Comparison of ENCODE assay signal across 11 cellular contexts in genomic region chr5:64869419-64869818, GRCh38.
A peak's percentile ranks its signal among the peaks of the same experiment; 100 is the strongest.
DNase-seq lines count a peak whose midpoint lies in the region; ATAC-seq, FAIRE-seq and TF ChIP-seq lines count a peak whose summit lies in the region.
"Had no signal": no experiment of that assay in that cellular context is flagged by ENCODE, and none has a peak within 500 bp of the region (broad histone marks: within the 10 kb centered on the region; RNA-seq: fewer than 3 reads in every experiment).

No MANE protein-coding gene starts in this region.

- H3K4me3 ChIP-seq in AG09309 (ENCODE audit: control insufficient read depth, low read depth, low read length) (no peak overlapping the region), brain microvascular endothelial cell (ENCODE audit: low read depth, low read length) (no peak overlapping the region), H7 (ENCODE audit: insufficient read depth, low read depth, low read length) (no peak overlapping the region)

- in situ Hi-C loops in brain microvascular endothelial cell (cut with HindIII; ENCODE audit: low pct_ligation_motif_present, low sequenced_read_pairs), result no loop called here

- H3K27ac ChIP-seq in brain microvascular endothelial cell, result peak overlapping the region; percentile 12

- DNase-seq in AG09309 (ENCODE audit: low read depth), result peak; percentile 28
- DNase-seq in HTR-8/SVneo (ENCODE audit: insufficient read length, low spot score), result peak; percentile 1
- DNase-seq in brain microvascular endothelial cell, result peak; percentile 64
- peak; percentile 63 to 68 for DNase-seq in lung microvascular endothelial cell (ENCODE audit: low read depth in 2 of 2)
- no peak for DNase-seq in H7
- no peak for DNase-seq in activated gamma-delta T cell (lab: John Stamatoyannopoulos, UW)
- no peak for DNase-seq in T-helper 2 cell
- DNase-seq: activated CD4-positive, alpha-beta memory T cell treated with anti-CD3 and anti-CD28 coated beads for 36 hours; DMS79 treated with DMSO at 0.1 percent for 48 hours had no signal

- TF ChIP-seq CTCF in AG09309 (IDR thresholded peaks at IDR 0.05; ENCODE audit: control insufficient read depth, insufficient read depth, low read depth, low read length, missing control alignments) (no peak), brain microvascular endothelial cell (IDR thresholded peaks at IDR 0.05; ENCODE audit: low read depth, low read length, missing control alignments) (no peak)

- H3K36me3 ChIP-seq in brain microvascular endothelial cell (replicated peaks) (no peaks in the 10 kb centered on the region), H7 (replicated peaks; ENCODE audit: control insufficient read depth, insufficient read depth, low read length) (no peaks in the 10 kb centered on the region)

- no peak for ATAC-seq in GM18909 (IDR thresholded peaks at IDR 0.05; ENCODE audit: poor library complexity, unreplicated experiment)
- ATAC-seq: sciatic nerve had no signal

- FAIRE-seq in HTR-8/SVneo (lab: Jason Lieb, UNC), result no peak

- H3K27me3 ChIP-seq in brain microvascular endothelial cell (replicated peaks) (no peaks in the 10 kb centered on the region), H7 (ENCODE audit: control insufficient read depth, insufficient read depth, low read length) (no peaks in the 10 kb centered on the region)

Comparison
In these comparisons a context has a peak if more than half of its experiments do, and no peak if none do; other contexts are left out.
1. DNase-seq: peak in AG09309 (single experiment), HTR-8/SVneo (single experiment), brain microvascular endothelial cell (single experiment) and lung microvascular endothelial cell (2 of 2); none in H7 (single experiment), activated gamma-delta T cell (single experiment) and T-helper 2 cell (0 of 5).